ENCODE assay signal across 26 cellular contexts in the genomic region with DNA sequence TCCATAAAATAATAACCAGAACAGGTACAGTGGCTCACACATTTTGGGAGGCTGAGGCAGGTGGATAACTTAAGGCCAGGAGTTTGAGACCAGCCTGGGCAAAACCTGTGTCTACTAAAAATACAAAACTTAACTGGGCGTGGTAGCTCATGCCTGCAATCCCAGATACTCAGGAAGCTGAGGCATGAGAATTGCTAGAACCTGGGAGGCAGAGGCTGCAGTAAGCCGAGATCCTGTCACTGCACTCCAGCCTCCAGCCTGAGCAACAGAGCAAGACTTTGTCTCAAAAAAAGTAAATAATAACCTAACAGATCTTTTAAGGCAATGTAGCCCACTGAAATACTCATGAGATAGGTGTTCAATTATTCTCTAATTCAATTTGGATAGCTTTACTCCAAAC.
"Had no signal": no experiment of that assay in that cellular context is flagged by ENCODE, and none has a peak within 500 bp of the region (broad histone marks: within the 10 kb centered on the region; RNA-seq: fewer than 3 reads in every experiment).

No MANE protein-coding gene starts in this region.

- H3K4me3 Mint-ChIP-seq: activated CD4-positive, alpha-beta T cell treated with anti-CD3 and anti-CD28 coated beads, Interleukin-2, amount 10 ng/mL, durations not matched to agents 24 days and 14 days; activated CD8-positive, alpha-beta memory T cell treated with anti-CD3 and anti-CD28 coated beads, Interleukin-2, amount 10 ng/mL, durations not matched to agents 7 days and 5 days; activated naive CD8-positive, alpha-beta T cell treated with anti-CD3 and anti-CD28 coated beads, Interleukin-2, amount 50 U/mL, for 24 hours; activated T-cell treated with anti-CD3 and anti-CD28 coated beads, Interleukin-2, amount 50 U/mL, for 24 hours; activated T-helper 1 cell treated with anti-CD3 and anti-CD28 coated beads, Interleukin-12 subunit alpha, Interleukin-12 subunit beta, Interleukin-2, Interleukin-4 antibody, amounts not matched to agents 30 ng/mL and 10 ng/mL and 1 ng/mL, durations not matched to agents 14 hours and 24 hours and 36 hours; brain; T-helper 17 cell; WTC11 had no signal

- H3K27ac Mint-ChIP-seq: activated CD4-positive, alpha-beta T cell treated with anti-CD3 and anti-CD28 coated beads, Interleukin-2, amount 10 ng/mL, durations not matched to agents 24 days and 14 days; activated CD8-positive, alpha-beta memory T cell treated with anti-CD3 and anti-CD28 coated beads, Interleukin-2, amount 10 ng/mL, durations not matched to agents 7 days and 5 days; activated naive CD8-positive, alpha-beta T cell treated with anti-CD3 and anti-CD28 coated beads, Interleukin-2, amount 50 U/mL, for 24 hours; activated T-cell treated with anti-CD3 and anti-CD28 coated beads, Interleukin-2, amount 50 U/mL, for 24 hours; activated T-helper 1 cell treated with anti-CD3 and anti-CD28 coated beads, Interleukin-12 subunit alpha, Interleukin-12 subunit beta, Interleukin-2, Interleukin-4 antibody, amounts not matched to agents 30 ng/mL and 10 ng/mL and 1 ng/mL, durations not matched to agents 14 hours and 24 hours and 36 hours; brain; T-helper 17 cell; WTC11 had no signal

- H3K27ac ChIP-seq: ascending aorta, cardiac muscle cell had no signal

- H3K9me3 ChIP-seq: ascending aorta had no signal

- H3K4me3 ChIP-seq: ascending aorta, cardiac muscle cell had no signal

- ATAC-seq: activated CD8-positive, alpha-beta memory T cell treated with anti-CD3 and anti-CD28 coated beads, Interleukin-2, amount 10 ng/mL, durations not matched to agents 7 days and 5 days; activated naive CD4-positive, alpha-beta T cell treated with anti-CD3 and anti-CD28 coated beads, Interleukin-2, amount 50 U/mL, for 72 hours; activated naive CD8-positive, alpha-beta T cell treated with anti-CD3 and anti-CD28 coated beads, Interleukin-2, amount 50 U/mL, for 24 hours; T-helper 17 cell; WTC11 had no signal

- DNase-seq: activated CD4-positive, alpha-beta T cell treated with anti-CD3 and anti-CD28 coated beads for 1 hour; activated CD4-positive, alpha-beta T cell treated with anti-CD3 and anti-CD28 coated beads, Interleukin-2, amount 10 ng/mL, durations not matched to agents 24 days and 14 days; activated CD4-positive, alpha-beta T cell treated with anti-CD3 and anti-CD28 coated beads, Interleukin-2, amount 50 U/mL, for 48 hours; activated CD8-positive, alpha-beta memory T cell treated with anti-CD3 and anti-CD28 coated beads, Interleukin-2, amount 10 ng/mL, durations not matched to agents 7 days and 5 days; activated effector memory CD4-positive, alpha-beta T cell treated with Interleukin-2 at 50 U/mL for 16 hours; activated naive CD4-positive, alpha-beta T cell; activated naive CD8-positive, alpha-beta T cell treated with anti-CD3 and anti-CD28 coated beads, Interleukin-2, amount 50 U/mL, for 24 hours; activated T-cell treated with anti-CD3 and anti-CD28 coated beads, Interleukin-2, amount 50 U/mL, for 24 hours; amniotic stem cell; NCI-H1092; NCI-H1417; NCI-H1930; NCI-H2171 treated with DMSO at 0.1 percent for 48 hours; NCI-H226; NCI-H526 treated with DMSO at 0.1 percent for 48 hours; NCI-H82; SHP77; T-helper 17 cell; T-helper 9 cell had no signal

- FAIRE-seq: RCC 7860 had no signal

- H3K27me3 ChIP-seq: ascending aorta, cardiac muscle cell had no signal

- H3K36me3 ChIP-seq: ascending aorta, cardiac muscle cell had no signal

- H3K27me3 Mint-ChIP-seq: activated CD4-positive, alpha-beta T cell treated with anti-CD3 and anti-CD28 coated beads, Interleukin-2, amount 10 ng/mL, durations not matched to agents 24 days and 14 days; activated CD8-positive, alpha-beta memory T cell treated with anti-CD3 and anti-CD28 coated beads, Interleukin-2, amount 10 ng/mL, durations not matched to agents 7 days and 5 days; activated naive CD8-positive, alpha-beta T cell treated with anti-CD3 and anti-CD28 coated beads, Interleukin-2, amount 50 U/mL, for 24 hours; activated T-cell treated with anti-CD3 and anti-CD28 coated beads, Interleukin-2, amount 50 U/mL, for 24 hours; brain; T-helper 17 cell had no signal
